ENCODE assay signal across 16 cellular contexts in genomic region chr3:155411500-155412223, GRCh38.
A peak's percentile ranks its signal among the peaks of the same experiment; 100 is the strongest.
DNase-seq lines count a peak whose midpoint lies in the region; ATAC-seq and TF ChIP-seq lines count a peak whose summit lies in the region.
"Had no signal": no experiment of that assay in that cellular context is flagged by ENCODE, and none has a peak within 500 bp of the region (broad histone marks: within the 10 kb centered on the region; RNA-seq: fewer than 3 reads in every experiment).

No MANE protein-coding gene starts in this region.

- H3K36me3 Mint-ChIP-seq in T-helper 2 cell treated with Interferon-gamma antibody and Interleukin-4, amounts not matched to agents 5 μg/mL and 100 μg/mL, for 36 hours (ENCODE audit: low read depth) = no peaks in the 10 kb centered on the region
- H3K36me3 Mint-ChIP-seq in osteocyte (ENCODE audit: unreplicated experiment) = no peaks in the 10 kb centered on the region
- H3K36me3 Mint-ChIP-seq: natural killer cell treated with Interleukin-12 subunit alpha and Interleukin-12 subunit beta and Interleukin-15 and Interleukin-18, amount 100 ng/mL, for 72 hours had no signal

- no peak overlapping the region for H3K27ac Mint-ChIP-seq in T-helper 2 cell treated with Interferon-gamma antibody and Interleukin-4, amounts not matched to agents 5 μg/mL and 100 μg/mL, for 36 hours
- no peak overlapping the region for H3K27ac Mint-ChIP-seq in osteocyte (ENCODE audit: unreplicated experiment)
- H3K27ac Mint-ChIP-seq: natural killer cell treated with Interleukin-12 subunit alpha and Interleukin-12 subunit beta and Interleukin-15 and Interleukin-18, amount 100 ng/mL, for 72 hours had no signal

- peaks cover 2% of the 10 kb centered on the region for H3K4me1 Mint-ChIP-seq in T-helper 2 cell treated with Interferon-gamma antibody and Interleukin-4, amounts not matched to agents 5 μg/mL and 100 μg/mL, for 36 hours (ENCODE audit: low read depth)
- no peaks in the 10 kb centered on the region for H3K4me1 Mint-ChIP-seq in osteocyte (ENCODE audit: unreplicated experiment)

- no peaks in the 10 kb centered on the region for H3K27me3 Mint-ChIP-seq in T-helper 2 cell treated with Interferon-gamma antibody and Interleukin-4, amounts not matched to agents 5 μg/mL and 100 μg/mL, for 36 hours (ENCODE audit: low read depth)
- no peaks in the 10 kb centered on the region for H3K27me3 Mint-ChIP-seq in osteocyte (ENCODE audit: unreplicated experiment)
- H3K27me3 Mint-ChIP-seq: natural killer cell treated with Interleukin-12 subunit alpha and Interleukin-12 subunit beta and Interleukin-15 and Interleukin-18, amount 100 ng/mL, for 72 hours had no signal

- no peak overlapping the region for H3K27ac ChIP-seq in 22Rv1
- H3K27ac ChIP-seq: SJSA1, testis, VCaP had no signal

- ATAC-seq in HG02938 (IDR thresholded peaks at IDR 0.05; ENCODE audit: unreplicated experiment) = peak; percentile 63
- no peak for ATAC-seq in HG03469 (IDR thresholded peaks at IDR 0.05; ENCODE audit: unreplicated experiment)
- ATAC-seq: natural killer cell treated with Interleukin-12 subunit alpha and Interleukin-12 subunit beta and Interleukin-15 and Interleukin-18, amount 100 ng/mL, for 72 hours had no signal

- no peaks in the 10 kb centered on the region for H3K9me3 Mint-ChIP-seq in T-helper 2 cell treated with Interferon-gamma antibody and Interleukin-4, amounts not matched to agents 5 μg/mL and 100 μg/mL, for 36 hours
- H3K9me3 Mint-ChIP-seq in osteocyte (ENCODE audit: unreplicated experiment) = no peaks in the 10 kb centered on the region
- H3K9me3 Mint-ChIP-seq: natural killer cell treated with Interleukin-12 subunit alpha and Interleukin-12 subunit beta and Interleukin-15 and Interleukin-18, amount 100 ng/mL, for 72 hours had no signal

- no peak overlapping the region for H3K4me3 Mint-ChIP-seq in T-helper 2 cell treated with Interferon-gamma antibody and Interleukin-4, amounts not matched to agents 5 μg/mL and 100 μg/mL, for 36 hours
- H3K4me3 Mint-ChIP-seq in osteocyte (ENCODE audit: unreplicated experiment) = no peak overlapping the region
- H3K4me3 Mint-ChIP-seq: natural killer cell treated with Interleukin-12 subunit alpha and Interleukin-12 subunit beta and Interleukin-15 and Interleukin-18, amount 100 ng/mL, for 72 hours had no signal

- peak; percentile 27; the same call in 1 of the 2 replicates for TF ChIP-seq CTCF in 22Rv1 (IDR thresholded peaks at IDR 0.05)
- TF ChIP-seq CTCF in osteocyte (IDR thresholded peaks at IDR 0.05) = no peak

- DNase-seq in EH (ENCODE audit: low read depth) = peak; percentile 17
- DNase-seq in T-helper 2 cell treated with Interferon-gamma antibody and Interleukin-4, amounts not matched to agents 5 μg/mL and 100 μg/mL, for 36 hours (ENCODE audit: low spot score) = peak; percentile 6
- DNase-seq in osteocyte (ENCODE audit: extremely low spot score, unreplicated experiment) = no peak
- no peak for DNase-seq in UCSD-AML1 (lab: John Stamatoyannopoulos, UW; ENCODE audit: unreplicated experiment)
- no peak for DNase-seq in middle frontal gyrus (ENCODE audit: extremely low spot score, low spot score)
- DNase-seq: C1 segment of cervical spinal cord; effector CD4-positive, alpha-beta T cell; NCI-H1417 treated with DMSO at 0.1 percent for 48 hours; NCI-H510A; testis had no signal

Comparison
In these comparisons a context has a peak if more than half of its experiments do, and no peak if none do; other contexts are left out.
1. DNase-seq: peak in EH (single experiment) and T-helper 2 cell treated with Interferon-gamma antibody and Interleukin-4, amounts not matched to agents 5 μg/mL and 100 μg/mL, for 36 hours (single experiment); none in osteocyte (single experiment), UCSD-AML1 (single experiment) and middle frontal gyrus (single experiment).